Comparison of ENCODE assay signal across 1 cellular context in the genomic region with DNA sequence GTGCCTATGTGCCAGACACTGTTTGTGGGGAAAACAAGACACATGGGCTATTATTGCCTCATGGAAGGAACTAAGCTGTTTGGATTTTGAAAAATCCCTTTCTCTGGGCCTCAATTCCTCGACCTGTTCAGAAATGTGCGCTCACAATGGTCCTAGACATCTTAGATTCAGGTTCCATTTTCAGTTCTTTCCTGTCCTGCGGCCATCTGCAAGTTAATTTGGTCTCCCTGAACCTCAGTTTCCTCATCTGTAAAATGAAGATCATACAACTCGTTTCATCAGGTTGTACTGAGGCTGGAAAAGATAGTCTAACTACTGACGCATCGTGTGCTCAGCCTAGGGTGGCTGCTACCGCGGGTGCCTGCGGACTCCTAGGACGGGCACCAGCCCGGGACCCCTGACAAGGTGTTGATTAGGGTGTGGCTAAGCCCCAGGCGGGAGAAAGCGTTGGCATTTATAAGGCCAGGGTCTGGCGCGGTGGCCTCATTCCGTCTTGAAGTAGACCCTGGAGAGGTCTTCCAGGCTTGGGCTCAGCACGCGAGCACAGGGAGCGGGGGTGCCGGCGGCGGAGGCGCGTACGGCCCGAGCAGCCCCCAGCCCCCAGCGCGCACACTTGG.
A peak's percentile ranks its signal among the peaks of the same experiment; 100 is the strongest.
TF ChIP-seq lines count a peak whose summit lies in the region.

No MANE protein-coding gene starts in this region.

TF ChIP-seq in K562, 482 proteins besides CTCF, POLR2A, EP300 and RAD21 (continues in another document):
- TF ChIP-seq PREB (CRISPR knock-in tag; IDR thresholded peaks at IDR 0.05) (0 out of 2 replicates have a peak, but pooled peaks have one; percentile 21), ZNF592 (IDR thresholded peaks at IDR 0.05) (peak; percentile 27), MYC (IDR thresholded peaks at IDR 0.05; ENCODE audit: low read depth, low read length) (no peak; the same call in 1 of the 2 replicates), MYC (CRISPR knock-in tag; IDR thresholded peaks at IDR 0.05; ENCODE audit: borderline replicate concordance, low read depth) (0 out of 2 replicates have a peak, but pooled peaks have one; percentile 59), L3MBTL2 (IDR thresholded peaks at IDR 0.05) (peak; percentile 42; the same call in 1 of the 2 replicates), ZNF589 (CRISPR knock-in tag; IDR thresholded peaks at IDR 0.05; ENCODE audit: low read depth) (0 out of 2 replicates have a peak, but pooled peaks have one; percentile 15), MGA (IDR thresholded peaks at IDR 0.05) (peak; percentile 52), ZBTB17 (CRISPR knock-in tag; IDR thresholded peaks at IDR 0.05) (0 out of 2 replicates have a peak, but pooled peaks have one; percentile 5), CCAR2 (IDR thresholded peaks at IDR 0.05; ENCODE audit: low read depth, low read length) (no peak), PHB (CRISPR knock-in tag; IDR thresholded peaks at IDR 0.05) (no peak), MEF2D (tag; conservative IDR thresholded peaks at IDR 0.05; ENCODE audit: low read depth) (0 out of 2 replicates have a peak, but pooled peaks have one; percentile 20), FOSL1 (tag; conservative IDR thresholded peaks at IDR 0.05) (peak; percentile 50; the same call in 1 of the 2 replicates), SRF (CRISPR knock-in tag; IDR thresholded peaks at IDR 0.05) (0 out of 4 replicates have a peak, but pooled peaks of 1 of the 2 experiments have one; percentile 17), REST (CRISPR knock-in tag; IDR thresholded peaks at IDR 0.05; ENCODE audit: low read depth) (0 out of 2 replicates have a peak, but pooled peaks have one; percentile 13), HDAC2 (IDR thresholded peaks at IDR 0.05) (peak; percentile 34), ZNF165 (CRISPR knock-in tag; IDR thresholded peaks at IDR 0.05; ENCODE audit: borderline replicate concordance) (0 out of 2 replicates have a peak, but pooled peaks have one; percentile 48), ZNF830 (CRISPR knock-in tag; IDR thresholded peaks at IDR 0.05) (no peak), ZBTB2 (IDR thresholded peaks at IDR 0.05) (peak; percentile 44; the same call in 1 of the 2 replicates)
- TF ChIP-seq, protein P1, sequence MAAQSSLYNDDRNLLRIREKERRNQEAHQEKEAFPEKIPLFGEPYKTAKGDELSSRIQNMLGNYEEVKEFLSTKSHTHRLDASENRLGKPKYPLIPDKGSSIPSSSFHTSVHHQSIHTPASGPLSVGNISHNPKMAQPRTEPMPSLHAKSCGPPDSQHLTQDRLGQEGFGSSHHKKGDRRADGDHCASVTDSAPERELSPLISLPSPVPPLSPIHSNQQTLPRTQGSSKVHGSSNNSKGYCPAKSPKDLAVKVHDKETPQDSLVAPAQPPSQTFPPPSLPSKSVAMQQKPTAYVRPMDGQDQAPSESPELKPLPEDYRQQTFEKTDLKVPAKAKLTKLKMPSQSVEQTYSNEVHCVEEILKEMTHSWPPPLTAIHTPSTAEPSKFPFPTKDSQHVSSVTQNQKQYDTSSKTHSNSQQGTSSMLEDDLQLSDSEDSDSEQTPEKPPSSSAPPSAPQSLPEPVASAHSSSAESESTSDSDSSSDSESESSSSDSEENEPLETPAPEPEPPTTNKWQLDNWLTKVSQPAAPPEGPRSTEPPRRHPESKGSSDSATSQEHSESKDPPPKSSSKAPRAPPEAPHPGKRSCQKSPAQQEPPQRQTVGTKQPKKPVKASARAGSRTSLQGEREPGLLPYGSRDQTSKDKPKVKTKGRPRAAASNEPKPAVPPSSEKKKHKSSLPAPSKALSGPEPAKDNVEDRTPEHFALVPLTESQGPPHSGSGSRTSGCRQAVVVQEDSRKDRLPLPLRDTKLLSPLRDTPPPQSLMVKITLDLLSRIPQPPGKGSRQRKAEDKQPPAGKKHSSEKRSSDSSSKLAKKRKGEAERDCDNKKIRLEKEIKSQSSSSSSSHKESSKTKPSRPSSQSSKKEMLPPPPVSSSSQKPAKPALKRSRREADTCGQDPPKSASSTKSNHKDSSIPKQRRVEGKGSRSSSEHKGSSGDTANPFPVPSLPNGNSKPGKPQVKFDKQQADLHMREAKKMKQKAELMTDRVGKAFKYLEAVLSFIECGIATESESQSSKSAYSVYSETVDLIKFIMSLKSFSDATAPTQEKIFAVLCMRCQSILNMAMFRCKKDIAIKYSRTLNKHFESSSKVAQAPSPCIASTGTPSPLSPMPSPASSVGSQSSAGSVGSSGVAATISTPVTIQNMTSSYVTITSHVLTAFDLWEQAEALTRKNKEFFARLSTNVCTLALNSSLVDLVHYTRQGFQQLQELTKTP (IDR thresholded peaks at IDR 0.05; ENCODE audit: low read depth in 1 of 2, partially characterized antibody in 2 of 2): peak; percentile 27 to 34
